ENCODE assay signal across 13 cellular contexts in genomic region chr21:45469273-45470086, GRCh38.
DNase-seq lines count a peak whose midpoint lies in the region; ATAC-seq and TF ChIP-seq lines count a peak whose summit lies in the region.
"Had no signal": no experiment of that assay in that cellular context is flagged by ENCODE, and none has a peak within 500 bp of the region (broad histone marks: within the 10 kb centered on the region; RNA-seq: fewer than 3 reads in every experiment).

No MANE protein-coding gene starts in this region.

- intact Hi-C loops in CD4-positive, alpha-beta T cell (cut with DNase I, micrococcal nuclease) = no loop called here

- ATAC-seq in CD4-positive, alpha-beta T cell (ENCODE audit: poor library complexity) = no peak
- ATAC-seq in GM18858 (IDR thresholded peaks at IDR 0.05; ENCODE audit: unreplicated experiment) = no peak
- ATAC-seq in HG03196 (IDR thresholded peaks at IDR 0.05; ENCODE audit: unreplicated experiment) = no peak
- ATAC-seq: activated naive CD4-positive, alpha-beta T cell treated with anti-CD3 and anti-CD28 coated beads, Interleukin-2, amount 50 U/mL, for 72 hours; PC-3 had no signal

- no peak overlapping the region for H3K4me3 ChIP-seq in brain microvascular endothelial cell (ENCODE audit: low read depth, low read length)

- TF ChIP-seq CTCF in CD4-positive, alpha-beta T cell (IDR thresholded peaks at IDR 0.05) = no peak
- no peak for TF ChIP-seq CTCF in brain microvascular endothelial cell (IDR thresholded peaks at IDR 0.05; ENCODE audit: low read depth, low read length, missing control alignments)

- no peaks in the 10 kb centered on the region for H3K9me3 Mint-ChIP-seq in CD4-positive, alpha-beta T cell
- H3K9me3 Mint-ChIP-seq: activated naive CD4-positive, alpha-beta T cell treated with anti-CD3 and anti-CD28 coated beads, Interleukin-2, amount 50 U/mL, for 72 hours; CD4-positive, alpha-beta memory T cell had no signal

- no peaks in the 10 kb centered on the region for H3K36me3 Mint-ChIP-seq in CD4-positive, alpha-beta T cell (ENCODE audit: low read depth)
- H3K36me3 Mint-ChIP-seq: activated naive CD4-positive, alpha-beta T cell treated with anti-CD3 and anti-CD28 coated beads, Interleukin-2, amount 50 U/mL, for 72 hours had no signal

- H3K4me3 Mint-ChIP-seq in CD4-positive, alpha-beta T cell = no peak overlapping the region

- peaks cover 26% of the 10 kb centered on the region for H3K36me3 ChIP-seq in brain microvascular endothelial cell (replicated peaks)

- no peak for DNase-seq in CD4-positive, alpha-beta T cell
- DNase-seq in brain microvascular endothelial cell (no peak), kidney tubule cell (ENCODE audit: low spot score) (peak; percentile 43), renal cortical epithelial cell (ENCODE audit: low read depth) (peak; percentile 56), NK-92 (lab: John Stamatoyannopoulos, UW; ENCODE audit: unreplicated experiment) (no peak), cerebellum (ENCODE audit: low spot score) (no peak)
- DNase-seq: activated CD4-positive, CD25-positive, alpha-beta regulatory T cell treated with anti-CD3 and anti-CD28 coated beads, Interleukin-2, amount 50 U/mL, for 72 hours; CD4-positive, alpha-beta memory T cell; NCI-H1417; PC-3 had no signal

- H3K27ac Mint-ChIP-seq in CD4-positive, alpha-beta T cell = peak overlapping the region; percentile 5
- H3K27ac Mint-ChIP-seq: activated naive CD4-positive, alpha-beta T cell treated with anti-CD3 and anti-CD28 coated beads, Interleukin-2, amount 50 U/mL, for 72 hours had no signal

- H3K9me3 ChIP-seq in CD4-positive, alpha-beta T cell (ENCODE audit: control insufficient read depth, low read length) = no peaks in the 10 kb centered on the region

- in situ Hi-C loops in brain microvascular endothelial cell (cut with HindIII; ENCODE audit: low pct_ligation_motif_present, low sequenced_read_pairs) = no loop called here

- H3K27ac ChIP-seq in CD4-positive, alpha-beta T cell (ENCODE audit: low read depth, low read length) = no peak overlapping the region
- H3K27ac ChIP-seq in brain microvascular endothelial cell = peak overlapping the region; percentile 87

- H3K27me3 Mint-ChIP-seq in CD4-positive, alpha-beta T cell = peaks cover 7% of the 10 kb centered on the region

- POLR2A ChIA-PET in CD4-positive, alpha-beta T cell (lab: Charles Lee) = interaction anchor here (0.9 to 1.2 kb wide), 2 partner anchors 11 to 14 kb away, joined by 3 to 4 read pairs; no protein-coding TSS in a partner anchor

- peaks cover 10% of the 10 kb centered on the region for H3K4me1 Mint-ChIP-seq in CD4-positive, alpha-beta T cell (ENCODE audit: low read depth)

- no peaks in the 10 kb centered on the region for H3K27me3 ChIP-seq in CD4-positive, alpha-beta T cell (ENCODE audit: control insufficient read depth, insufficient read depth, low read length)
- no peaks in the 10 kb centered on the region for H3K27me3 ChIP-seq in brain microvascular endothelial cell (replicated peaks)

- CTCF ChIA-PET in CD4-positive, alpha-beta T cell (lab: Charles Lee) = no interaction called here

Comparison
In these comparisons a context has a peak if more than half of its experiments do, and no peak if none do; other contexts are left out.
1. DNase-seq: peak in kidney tubule cell (single experiment) and renal cortical epithelial cell (single experiment); none in CD4-positive, alpha-beta T cell (0 of 10), brain microvascular endothelial cell (single experiment), NK-92 (single experiment) and cerebellum (single experiment).